1 cellular context compared by ENCODE assay signal in the genomic region with DNA sequence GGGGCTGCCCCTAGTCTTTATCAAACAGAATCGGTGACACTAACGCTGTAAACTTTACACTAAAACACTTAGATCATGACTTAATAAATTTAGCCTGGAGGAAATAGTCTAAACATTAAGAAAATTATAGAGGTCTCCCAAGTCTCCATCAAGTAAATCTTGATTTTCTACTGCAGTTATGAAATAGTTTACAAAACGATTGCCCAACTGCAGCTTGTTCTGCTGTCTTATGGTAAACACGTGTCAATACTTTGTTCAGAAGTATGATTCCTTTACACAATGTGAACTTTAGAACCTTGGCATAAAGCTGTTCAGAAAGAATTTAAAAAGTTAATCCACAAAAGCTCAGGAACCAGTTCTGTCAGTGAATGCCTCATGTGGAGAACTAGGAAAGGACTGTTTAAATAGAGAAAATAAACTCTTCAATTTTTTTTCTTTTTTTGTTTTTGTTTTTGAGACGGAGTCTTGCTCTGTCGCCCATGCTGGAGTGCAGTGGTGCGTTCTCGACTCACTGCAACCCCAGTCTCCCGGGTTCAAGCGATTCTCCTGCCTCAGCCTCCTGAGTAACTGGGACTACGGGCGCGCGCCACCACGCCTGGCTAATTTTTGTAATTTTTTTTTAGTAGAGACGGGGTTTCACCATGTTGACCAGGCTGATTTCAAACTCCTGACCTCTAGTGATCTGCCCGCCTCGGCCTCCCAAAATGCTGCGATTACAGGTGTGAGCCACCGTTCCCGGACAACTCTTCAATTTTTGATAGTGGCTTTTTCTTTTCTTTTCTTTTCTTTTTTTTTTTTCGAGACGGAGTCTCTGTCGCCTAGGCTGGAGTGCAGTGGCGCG.
TF ChIP-seq lines count a peak whose summit lies in the region.

No MANE protein-coding gene starts in this region.

TF ChIP-seq in K562, 482 proteins besides CTCF, POLR2A, EP300 and RAD21 (continued from another document and continues in another):
- TF ChIP-seq, protein P1, sequence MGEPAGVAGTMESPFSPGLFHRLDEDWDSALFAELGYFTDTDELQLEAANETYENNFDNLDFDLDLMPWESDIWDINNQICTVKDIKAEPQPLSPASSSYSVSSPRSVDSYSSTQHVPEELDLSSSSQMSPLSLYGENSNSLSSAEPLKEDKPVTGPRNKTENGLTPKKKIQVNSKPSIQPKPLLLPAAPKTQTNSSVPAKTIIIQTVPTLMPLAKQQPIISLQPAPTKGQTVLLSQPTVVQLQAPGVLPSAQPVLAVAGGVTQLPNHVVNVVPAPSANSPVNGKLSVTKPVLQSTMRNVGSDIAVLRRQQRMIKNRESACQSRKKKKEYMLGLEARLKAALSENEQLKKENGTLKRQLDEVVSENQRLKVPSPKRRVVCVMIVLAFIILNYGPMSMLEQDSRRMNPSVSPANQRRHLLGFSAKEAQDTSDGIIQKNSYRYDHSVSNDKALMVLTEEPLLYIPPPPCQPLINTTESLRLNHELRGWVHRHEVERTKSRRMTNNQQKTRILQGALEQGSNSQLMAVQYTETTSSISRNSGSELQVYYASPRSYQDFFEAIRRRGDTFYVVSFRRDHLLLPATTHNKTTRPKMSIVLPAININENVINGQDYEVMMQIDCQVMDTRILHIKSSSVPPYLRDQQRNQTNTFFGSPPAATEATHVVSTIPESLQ (CRISPR knock-in tag; IDR thresholded peaks at IDR 0.05): no peak
- TF ChIP-seq CTCFL (IDR thresholded peaks at IDR 0.05; ENCODE audit: borderline replicate concordance, insufficient read depth, low read depth, low read length, poor library complexity, severe bottlenecking) (no peak), ZNF347 (CRISPR knock-in tag; IDR thresholded peaks at IDR 0.05; ENCODE audit: low read depth) (no peak), ETV5 (CRISPR knock-in tag; IDR thresholded peaks at IDR 0.05; ENCODE audit: low read depth) (no peak), FOXA1 (IDR thresholded peaks at IDR 0.05; ENCODE audit: borderline replicate concordance) (no peak), TCF7 (IDR thresholded peaks at IDR 0.05; ENCODE audit: borderline replicate concordance) (no peak), CC2D1A (IDR thresholded peaks at IDR 0.05) (0 out of 2 replicates have a peak, but pooled peaks have one; percentile 15), GATAD2B (IDR thresholded peaks at IDR 0.05; ENCODE audit: borderline replicate concordance) (no peak), HDAC6 (IDR thresholded peaks at IDR 0.05; ENCODE audit: low read depth, low read length) (no peak), NELFE (IDR thresholded peaks at IDR 0.05; ENCODE audit: insufficient read depth, insufficient read length) (no peak), SAFB (IDR thresholded peaks at IDR 0.05; ENCODE audit: borderline replicate concordance, low read depth, low read length) (no peak), RBM15 (IDR thresholded peaks at IDR 0.05; ENCODE audit: insufficient read depth, low read length) (no peak), KDM5B (IDR thresholded peaks at IDR 0.05; ENCODE audit: insufficient replicate concordance, low read depth, low read length) (no peak), ZNF239 (CRISPR knock-in tag; IDR thresholded peaks at IDR 0.05) (no peak), BRF1 (IDR thresholded peaks at IDR 0.05; ENCODE audit: borderline replicate concordance, extremely low read depth, insufficient read length) (no peak), ZKSCAN1 (IDR thresholded peaks at IDR 0.05; ENCODE audit: low read depth, low read length) (no peak), PHB2 (IDR thresholded peaks at IDR 0.05; ENCODE audit: low read depth) (no peak), ZNF584 (CRISPR knock-in tag; IDR thresholded peaks at IDR 0.05; ENCODE audit: low read depth) (no peak), TAF1 (IDR thresholded peaks at IDR 0.05; ENCODE audit: control insufficient read depth, extremely low read depth, insufficient read depth, low read length, severe bottlenecking) (no peak), ZNF316 (IDR thresholded peaks at IDR 0.05) (0 out of 2 replicates have a peak, but pooled peaks have one; percentile 12), MEF2D (tag; conservative IDR thresholded peaks at IDR 0.05; ENCODE audit: low read depth) (no peak), SUPT5H (IDR thresholded peaks at IDR 0.05) (no peak), CBX5 (IDR thresholded peaks at IDR 0.05; ENCODE audit: borderline replicate concordance, low read depth) (no peak), HINFP (tag; conservative IDR thresholded peaks at IDR 0.05; ENCODE audit: low read depth) (no peak), NBN (IDR thresholded peaks at IDR 0.05; ENCODE audit: low read depth) (no peak), ZNF124 (CRISPR knock-in tag; IDR thresholded peaks at IDR 0.05) (no peak), XRCC3 (IDR thresholded peaks at IDR 0.05) (no peak), E2F8 (IDR thresholded peaks at IDR 0.05; ENCODE audit: low read depth, partially characterized antibody) (no peak), MAFK (IDR thresholded peaks at IDR 0.05; ENCODE audit: low read length) (no peak), ZNF79 (CRISPR knock-in tag; IDR thresholded peaks at IDR 0.05; ENCODE audit: low read depth) (no peak), ZNF408 (CRISPR knock-in tag; IDR thresholded peaks at IDR 0.05; ENCODE audit: low read depth) (no peak), MTF1 (CRISPR knock-in tag; IDR thresholded peaks at IDR 0.05; ENCODE audit: borderline replicate concordance) (no peak), CEBPB (tag; IDR thresholded peaks at IDR 0.05) (peak; percentile 95), MAFG (tag; conservative IDR thresholded peaks at IDR 0.05) (no peak), KDM1A (IDR thresholded peaks at IDR 0.05) (0 out of 4 replicates have a peak, but pooled peaks of 1 of the 2 experiments have one; percentile 9), DDX20 (tag; IDR thresholded peaks at IDR 0.05; ENCODE audit: low read depth) (no peak), HSF4 (CRISPR knock-in tag; IDR thresholded peaks at IDR 0.05; ENCODE audit: borderline replicate concordance) (no peak)
- TF ChIP-seq, protein P2, sequence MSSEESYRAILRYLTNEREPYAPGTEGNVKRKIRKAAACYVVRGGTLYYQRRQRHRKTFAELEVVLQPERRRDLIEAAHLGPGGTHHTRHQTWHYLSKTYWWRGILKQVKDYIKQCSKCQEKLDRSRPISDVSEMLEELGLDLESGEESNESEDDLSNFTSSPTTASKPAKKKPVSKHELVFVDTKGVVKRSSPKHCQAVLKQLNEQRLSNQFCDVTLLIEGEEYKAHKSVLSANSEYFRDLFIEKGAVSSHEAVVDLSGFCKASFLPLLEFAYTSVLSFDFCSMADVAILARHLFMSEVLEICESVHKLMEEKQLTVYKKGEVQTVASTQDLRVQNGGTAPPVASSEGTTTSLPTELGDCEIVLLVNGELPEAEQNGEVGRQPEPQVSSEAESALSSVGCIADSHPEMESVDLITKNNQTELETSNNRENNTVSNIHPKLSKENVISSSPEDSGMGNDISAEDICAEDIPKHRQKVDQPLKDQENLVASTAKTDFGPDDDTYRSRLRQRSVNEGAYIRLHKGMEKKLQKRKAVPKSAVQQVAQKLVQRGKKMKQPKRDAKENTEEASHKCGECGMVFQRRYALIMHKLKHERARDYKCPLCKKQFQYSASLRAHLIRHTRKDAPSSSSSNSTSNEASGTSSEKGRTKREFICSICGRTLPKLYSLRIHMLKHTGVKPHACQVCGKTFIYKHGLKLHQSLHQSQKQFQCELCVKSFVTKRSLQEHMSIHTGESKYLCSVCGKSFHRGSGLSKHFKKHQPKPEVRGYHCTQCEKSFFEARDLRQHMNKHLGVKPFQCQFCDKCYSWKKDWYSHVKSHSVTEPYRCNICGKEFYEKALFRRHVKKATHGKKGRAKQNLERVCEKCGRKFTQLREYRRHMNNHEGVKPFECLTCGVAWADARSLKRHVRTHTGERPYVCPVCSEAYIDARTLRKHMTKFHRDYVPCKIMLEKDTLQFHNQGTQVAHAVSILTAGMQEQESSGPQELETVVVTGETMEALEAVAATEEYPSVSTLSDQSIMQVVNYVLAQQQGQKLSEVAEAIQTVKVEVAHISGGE (CRISPR knock-in tag; IDR thresholded peaks at IDR 0.05): no peak
- TF ChIP-seq, protein P3, sequence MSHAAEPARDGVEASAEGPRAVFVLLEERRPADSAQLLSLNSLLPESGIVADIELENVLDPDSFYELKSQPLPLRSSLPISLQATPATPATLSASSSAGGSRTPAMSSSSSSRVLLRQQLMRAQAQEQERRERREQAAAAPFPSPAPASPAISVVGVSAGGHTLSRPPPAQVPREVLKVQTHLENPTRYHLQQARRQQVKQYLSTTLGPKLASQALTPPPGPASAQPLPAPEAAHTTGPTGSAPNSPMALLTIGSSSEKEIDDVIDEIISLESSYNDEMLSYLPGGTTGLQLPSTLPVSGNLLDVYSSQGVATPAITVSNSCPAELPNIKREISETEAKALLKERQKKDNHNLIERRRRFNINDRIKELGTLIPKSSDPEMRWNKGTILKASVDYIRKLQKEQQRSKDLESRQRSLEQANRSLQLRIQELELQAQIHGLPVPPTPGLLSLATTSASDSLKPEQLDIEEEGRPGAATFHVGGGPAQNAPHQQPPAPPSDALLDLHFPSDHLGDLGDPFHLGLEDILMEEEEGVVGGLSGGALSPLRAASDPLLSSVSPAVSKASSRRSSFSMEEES (CRISPR knock-in tag; IDR thresholded peaks at IDR 0.05): no peak
